In the genomic region with DNA sequence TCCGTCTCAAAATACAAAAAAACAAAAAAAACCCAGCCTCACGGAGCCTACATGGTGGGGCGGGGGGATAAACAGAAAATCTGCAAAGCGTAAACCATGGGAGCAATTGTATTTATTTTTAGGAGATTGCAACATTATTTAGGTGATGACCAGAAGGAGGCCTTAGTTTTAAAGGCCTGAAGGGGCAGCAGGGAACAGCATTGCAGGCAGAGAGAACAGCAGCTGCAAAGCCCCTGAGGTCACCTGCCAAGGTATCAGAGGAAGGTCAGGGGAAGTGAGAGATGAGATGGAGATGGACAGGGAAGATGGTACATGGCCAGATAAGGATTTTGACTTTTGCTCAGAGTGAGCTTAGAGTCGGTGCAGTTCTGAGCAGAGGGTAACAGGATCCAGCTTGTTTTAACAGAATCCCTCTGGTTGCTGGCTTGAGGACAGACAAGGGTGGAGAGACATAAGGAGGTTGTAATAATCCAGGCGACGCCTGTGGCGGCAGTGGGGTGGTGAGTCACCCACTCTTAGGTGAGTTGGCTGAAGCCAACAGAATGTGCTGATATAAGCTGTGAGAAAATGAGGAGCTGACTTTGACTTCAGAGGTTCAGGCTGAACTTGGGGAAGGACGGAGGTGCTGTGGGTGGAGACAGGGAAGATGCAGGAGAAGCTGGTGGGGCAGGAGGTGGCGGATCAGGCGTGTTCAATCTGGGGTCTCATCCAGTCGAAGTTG, we compare ENCODE assay signal across 11 cellular contexts.
A peak's percentile ranks its signal among the peaks of the same experiment; 100 is the strongest.
DNase-seq lines count a peak whose midpoint lies in the region; ATAC-seq, FAIRE-seq and TF ChIP-seq lines count a peak whose summit lies in the region.
"Had no signal": no experiment of that assay in that cellular context is flagged by ENCODE, and none has a peak within 500 bp of the region (broad histone marks: within the 10 kb centered on the region; RNA-seq: fewer than 3 reads in every experiment).

No MANE protein-coding gene starts in this region.

- H3K4me1 ChIP-seq in astrocyte (ENCODE audit: insufficient read depth, low read length) (peaks cover 18% of the 10 kb centered on the region), vagina (peaks cover 32% of the 10 kb centered on the region)

- H3K4me2 ChIP-seq in astrocyte (ENCODE audit: low read length): peak overlapping the region; percentile 53

- no peak for ATAC-seq in activated CD4-positive, alpha-beta T cell treated with anti-CD3 and anti-CD28 coated beads for 36 hours
- ATAC-seq in left colon (peak; percentile 55), GM21526 (IDR thresholded peaks at IDR 0.05; ENCODE audit: low FRiP score, unreplicated experiment) (no peak)
- ATAC-seq: body of pancreas had no signal

- H3K27me3 ChIP-seq in astrocyte (ENCODE audit: insufficient read depth, low read length) (no peaks in the 10 kb centered on the region), vagina (no peaks in the 10 kb centered on the region)
- H3K27me3 ChIP-seq: body of pancreas had no signal

- H3K9ac ChIP-seq in astrocyte (ENCODE audit: low read length): peak overlapping the region; percentile 0

- no peak overlapping the region for H3K4me3 Mint-ChIP-seq in activated CD4-positive, alpha-beta T cell treated with anti-CD3 and anti-CD28 coated beads for 36 hours
- H3K4me3 Mint-ChIP-seq in astrocyte (ENCODE audit: unreplicated experiment): peak overlapping the region; percentile 0
- no peak overlapping the region for H3K4me3 Mint-ChIP-seq in activated T-cell treated with anti-CD3 and anti-CD28 coated beads, Interleukin-2, amount 50 U/mL, for 24 hours
- H3K4me3 Mint-ChIP-seq: type B pancreatic cell had no signal

- no peak for TF ChIP-seq CTCF in astrocyte (IDR thresholded peaks at IDR 0.05; ENCODE audit: insufficient read depth, low read depth, low read length)
- no peak for TF ChIP-seq CTCF in vagina (IDR thresholded peaks at IDR 0.05)

- no peaks in the 10 kb centered on the region for H3K9me3 Mint-ChIP-seq in activated CD4-positive, alpha-beta T cell treated with anti-CD3 and anti-CD28 coated beads for 36 hours (ENCODE audit: low read depth)
- no peaks in the 10 kb centered on the region for H3K9me3 Mint-ChIP-seq in astrocyte (ENCODE audit: unreplicated experiment)
- H3K9me3 Mint-ChIP-seq in activated T-cell treated with anti-CD3 and anti-CD28 coated beads, Interleukin-2, amount 50 U/mL, for 24 hours: no peaks in the 10 kb centered on the region
- H3K9me3 Mint-ChIP-seq: type B pancreatic cell had no signal

- TF ChIP-seq POLR2A in vagina (IDR thresholded peaks at IDR 0.05): no peak

- POLR2A ChIA-PET in activated CD4-positive, alpha-beta T cell treated with anti-CD3 and anti-CD28 coated beads for 36 hours (lab: Charles Lee): no interaction called here

- peak overlapping the region; percentile 2 for H3K27ac ChIP-seq in astrocyte (ENCODE audit: low read depth, low read length)
- H3K27ac ChIP-seq in vagina: peak overlapping the region; percentile 39
- H3K27ac ChIP-seq: body of pancreas had no signal

- no peaks in the 10 kb centered on the region for H3K79me2 ChIP-seq in astrocyte (ENCODE audit: insufficient read depth, low read length)

- DNase-seq in activated CD4-positive, alpha-beta T cell treated with anti-CD3 and anti-CD28 coated beads for 36 hours: peak; percentile 13
- DNase-seq in activated CD4-positive, alpha-beta T cell treated with anti-CD3 and anti-CD28 coated beads, Interleukin-2, amount 50 U/mL, for 4 hours: no peak
- peak; percentile 75 for DNase-seq in astrocyte (ENCODE audit: low read depth)
- peak; percentile 33 to 59 for DNase-seq in left colon
- DNase-seq in vagina (ENCODE audit: extremely low spot score in 2 of 2): no peak
- DNase-seq in AML-193 (lab: John Stamatoyannopoulos, UW): no peak
- DNase-seq in activated T-cell treated with anti-CD3 and anti-CD28 coated beads, Interleukin-2, amount 50 U/mL, for 24 hours: no peak
- DNase-seq: body of pancreas; stimulated activated CD4-positive, alpha-beta T cell treated with anti-CD3 and anti-CD28 coated beads, Interleukin-4, amount 100 ng/mL, for 4 hours had no signal

- no peaks in the 10 kb centered on the region for H3K4me1 Mint-ChIP-seq in activated CD4-positive, alpha-beta T cell treated with anti-CD3 and anti-CD28 coated beads for 36 hours
- H3K4me1 Mint-ChIP-seq in astrocyte (ENCODE audit: low read depth, unreplicated experiment): peaks cover 14% of the 10 kb centered on the region
- no peaks in the 10 kb centered on the region for H3K4me1 Mint-ChIP-seq in activated T-cell treated with anti-CD3 and anti-CD28 coated beads, Interleukin-2, amount 50 U/mL, for 24 hours (ENCODE audit: low read depth)

- intact Hi-C loops in activated CD4-positive, alpha-beta T cell treated with anti-CD3 and anti-CD28 coated beads for 36 hours (cut with DNase I, micrococcal nuclease): no loop called here
- intact Hi-C loops in left colon (cut with DNase I, micrococcal nuclease): no loop called here
- intact Hi-C loops in vagina (cut with DNase I): no loop called here

- no peak overlapping the region for H2AFZ ChIP-seq in astrocyte (ENCODE audit: low read depth, low read length)

- H3K4me3 ChIP-seq in astrocyte (ENCODE audit: insufficient read depth, low read depth, low read length) (no peak overlapping the region), vagina (no peak overlapping the region)
- H3K4me3 ChIP-seq: body of pancreas had no signal

- H3K36me3 Mint-ChIP-seq in activated CD4-positive, alpha-beta T cell treated with anti-CD3 and anti-CD28 coated beads for 36 hours (ENCODE audit: low read depth): no peaks in the 10 kb centered on the region
- peaks cover 13% of the 10 kb centered on the region for H3K36me3 Mint-ChIP-seq in astrocyte (ENCODE audit: low read depth, unreplicated experiment)
- H3K36me3 Mint-ChIP-seq in activated T-cell treated with anti-CD3 and anti-CD28 coated beads, Interleukin-2, amount 50 U/mL, for 24 hours (ENCODE audit: low read depth): no peaks in the 10 kb centered on the region

- no peak for FAIRE-seq in astrocyte (lab: Jason Lieb, UNC)

- H3K9me3 ChIP-seq in astrocyte (ENCODE audit: insufficient read depth, low read depth, low read length) (no peaks in the 10 kb centered on the region), vagina (no peaks in the 10 kb centered on the region)
- H3K9me3 ChIP-seq: body of pancreas had no signal

- H3K36me3 ChIP-seq in astrocyte (ENCODE audit: insufficient read depth, low read length) (no peaks in the 10 kb centered on the region), vagina (no peaks in the 10 kb centered on the region)

- peaks cover 2% of the 10 kb centered on the region for H4K20me1 ChIP-seq in astrocyte (ENCODE audit: insufficient read depth, low read length)

- no peaks in the 10 kb centered on the region for H3K27me3 Mint-ChIP-seq in activated CD4-positive, alpha-beta T cell treated with anti-CD3 and anti-CD28 coated beads for 36 hours
- H3K27me3 Mint-ChIP-seq in astrocyte (ENCODE audit: low read depth, unreplicated experiment): no peaks in the 10 kb centered on the region
- no peaks in the 10 kb centered on the region for H3K27me3 Mint-ChIP-seq in activated T-cell treated with anti-CD3 and anti-CD28 coated beads, Interleukin-2, amount 50 U/mL, for 24 hours
- H3K27me3 Mint-ChIP-seq: type B pancreatic cell had no signal

- no peak overlapping the region for H3K27ac Mint-ChIP-seq in activated CD4-positive, alpha-beta T cell treated with anti-CD3 and anti-CD28 coated beads for 36 hours
- peak overlapping the region; percentile 13 for H3K27ac Mint-ChIP-seq in astrocyte (ENCODE audit: unreplicated experiment)
- no peak overlapping the region for H3K27ac Mint-ChIP-seq in activated T-cell treated with anti-CD3 and anti-CD28 coated beads, Interleukin-2, amount 50 U/mL, for 24 hours
- H3K27ac Mint-ChIP-seq: type B pancreatic cell had no signal

- CTCF ChIA-PET in activated CD4-positive, alpha-beta T cell treated with anti-CD3 and anti-CD28 coated beads for 36 hours (lab: Charles Lee): no interaction called here

Comparison
In these comparisons a context has a peak if more than half of its experiments do, and no peak if none do; other contexts are left out.
1. DNase-seq: peak in activated CD4-positive, alpha-beta T cell treated with anti-CD3 and anti-CD28 coated beads for 36 hours (single experiment), astrocyte (single experiment) and left colon (2 of 2); none in activated CD4-positive, alpha-beta T cell treated with anti-CD3 and anti-CD28 coated beads, Interleukin-2, amount 50 U/mL, for 4 hours (0 of 2), vagina (0 of 2), AML-193 (0 of 2) and activated T-cell treated with anti-CD3 and anti-CD28 coated beads, Interleukin-2, amount 50 U/mL, for 24 hours (single experiment).